9 cellular contexts compared by ENCODE assay signal in genomic region chr4:145735330-145735638, GRCh38. TPM values are rescaled to one million over a fixed set of nuclear protein-coding genes. Genes with fewer than 3 reads are reported as not detected.
A peak's percentile ranks its signal among the peaks of the same experiment; 100 is the strongest.
DNase-seq lines count a peak whose midpoint lies in the region; ATAC-seq and TF ChIP-seq lines count a peak whose summit lies in the region.
"Had no signal": no experiment of that assay in that cellular context is flagged by ENCODE, and none has a peak within 500 bp of the region (broad histone marks: within the 10 kb centered on the region; RNA-seq: fewer than 3 reads in every experiment).

No MANE protein-coding gene starts in this region.

- H3K4me3 ChIP-seq in esophagus squamous epithelium (peak overlapping the region in 1 of 4 donors; percentile 81), psoas muscle (peak overlapping the region; percentile 15)
- H3K4me3 ChIP-seq: GM12878 had no signal

- H3K9me3 ChIP-seq in esophagus squamous epithelium: no peaks in the 10 kb centered on the region
- no peaks in the 10 kb centered on the region for H3K9me3 ChIP-seq in psoas muscle

- intact Hi-C loops in esophagus squamous epithelium (cut with DNase I): no loop called here
- intact Hi-C loops in psoas muscle (cut with DNase I): loop anchor here in 1 of 2 donors (5.0 to 10.0 kb wide), 3 partner anchors 82 to 253 kb away; partner anchors contain the start of genes SMAD1 and ZNF827

- H3K27ac ChIP-seq in esophagus squamous epithelium (peak overlapping the region; percentile 98 to 99 (median 98)), psoas muscle (peak overlapping the region; percentile 98)

- DNase-seq in Caki2 (ENCODE audit: low read depth): peak; percentile 92
- peak; percentile 90 for DNase-seq in RKO (ENCODE audit: low spot score)
- DNase-seq in esophagus squamous epithelium (lab: John Stamatoyannopoulos, UW): no peak
- DNase-seq in psoas muscle: no peak

- in situ Hi-C loops in Caki2 (cut with HindIII; ENCODE audit: low pct_unique_long_range_greater_than_20kb, low sequenced_read_pairs): no loop called here

- no peak for TF ChIP-seq POLR2A in esophagus squamous epithelium (IDR thresholded peaks at IDR 0.05)

- ATAC-seq in psoas muscle (peak; percentile 22 to 44 (median 31)), HG03097 (IDR thresholded peaks at IDR 0.05; ENCODE audit: low FRiP score, unreplicated experiment) (no peak), HG03565 (IDR thresholded peaks at IDR 0.05; ENCODE audit: unreplicated experiment) (no peak), HG02938 (IDR thresholded peaks at IDR 0.05; ENCODE audit: unreplicated experiment) (no peak), HG03139 (IDR thresholded peaks at IDR 0.05; ENCODE audit: unreplicated experiment) (no peak)

- 28 to 47% methylated on average over 1 of the region's 1 CpG for WGBS in esophagus squamous epithelium, 2 donors
- WGBS in psoas muscle, 3 donors: 10 to 65% (median 61%) methylated on average over 1 of the region's 1 CpG

- TF ChIP-seq CTCF in esophagus squamous epithelium (IDR thresholded peaks at IDR 0.05) (no peak), psoas muscle (IDR thresholded peaks at IDR 0.05) (no peak)

- H3K27me3 ChIP-seq in esophagus squamous epithelium (no peaks in the 10 kb centered on the region), psoas muscle (ENCODE audit: insufficient read depth in 3 of 3, low read length in 2 of 3) (no peaks in the 10 kb centered on the region)

- peaks cover 11 to 59% (median 35%) of the 10 kb centered on the region in 3 donors for H3K4me1 ChIP-seq in esophagus squamous epithelium
- H3K4me1 ChIP-seq in psoas muscle: peaks cover 40% of the 10 kb centered on the region

- H3K36me3 ChIP-seq in esophagus squamous epithelium (no peaks in the 10 kb centered on the region), psoas muscle (ENCODE audit: insufficient read depth in 1 of 2, low read depth in 1 of 2) (no peaks in the 10 kb centered on the region)

RNA-seq across cellular contexts. Expression of gene C4orf51, which starts 55.3 kb away (rescaled TPM):
- not detected in 2 replicates for total RNA-seq in Caki2 (2014; rRNA removed; shearing (Covaris generic); ENCODE audit: low replicate concordance)
- total RNA-seq in esophagus squamous epithelium: not detected
- total RNA-seq in psoas muscle: not detected
- polyA plus RNA-seq in psoas muscle: not detected
- total RNA-seq: GM12878 had no signal
- polyA plus RNA-seq: GM12878 had no signal

Comparison
In these comparisons a context has a peak if more than half of its experiments do, and no peak if none do; other contexts are left out.
1. DNase-seq: peak in Caki2 (single experiment) and RKO (single experiment); none in esophagus squamous epithelium (single experiment) and psoas muscle (0 of 2).
2. ATAC-seq: peak in psoas muscle (4 of 4); none in HG03097 (single experiment), HG03565 (single experiment), HG02938 (single experiment) and HG03139 (single experiment).